1 cellular context compared by ENCODE assay signal in genomic region chr17:1260762-1261161, GRCh38.
TF ChIP-seq lines count a peak whose summit lies in the region.

No MANE protein-coding gene starts in this region.

TF ChIP-seq in GM23338, 12 proteins besides CTCF, POLR2A, EP300 and RAD21 (continued from another document):
- TF ChIP-seq, protein P1, sequence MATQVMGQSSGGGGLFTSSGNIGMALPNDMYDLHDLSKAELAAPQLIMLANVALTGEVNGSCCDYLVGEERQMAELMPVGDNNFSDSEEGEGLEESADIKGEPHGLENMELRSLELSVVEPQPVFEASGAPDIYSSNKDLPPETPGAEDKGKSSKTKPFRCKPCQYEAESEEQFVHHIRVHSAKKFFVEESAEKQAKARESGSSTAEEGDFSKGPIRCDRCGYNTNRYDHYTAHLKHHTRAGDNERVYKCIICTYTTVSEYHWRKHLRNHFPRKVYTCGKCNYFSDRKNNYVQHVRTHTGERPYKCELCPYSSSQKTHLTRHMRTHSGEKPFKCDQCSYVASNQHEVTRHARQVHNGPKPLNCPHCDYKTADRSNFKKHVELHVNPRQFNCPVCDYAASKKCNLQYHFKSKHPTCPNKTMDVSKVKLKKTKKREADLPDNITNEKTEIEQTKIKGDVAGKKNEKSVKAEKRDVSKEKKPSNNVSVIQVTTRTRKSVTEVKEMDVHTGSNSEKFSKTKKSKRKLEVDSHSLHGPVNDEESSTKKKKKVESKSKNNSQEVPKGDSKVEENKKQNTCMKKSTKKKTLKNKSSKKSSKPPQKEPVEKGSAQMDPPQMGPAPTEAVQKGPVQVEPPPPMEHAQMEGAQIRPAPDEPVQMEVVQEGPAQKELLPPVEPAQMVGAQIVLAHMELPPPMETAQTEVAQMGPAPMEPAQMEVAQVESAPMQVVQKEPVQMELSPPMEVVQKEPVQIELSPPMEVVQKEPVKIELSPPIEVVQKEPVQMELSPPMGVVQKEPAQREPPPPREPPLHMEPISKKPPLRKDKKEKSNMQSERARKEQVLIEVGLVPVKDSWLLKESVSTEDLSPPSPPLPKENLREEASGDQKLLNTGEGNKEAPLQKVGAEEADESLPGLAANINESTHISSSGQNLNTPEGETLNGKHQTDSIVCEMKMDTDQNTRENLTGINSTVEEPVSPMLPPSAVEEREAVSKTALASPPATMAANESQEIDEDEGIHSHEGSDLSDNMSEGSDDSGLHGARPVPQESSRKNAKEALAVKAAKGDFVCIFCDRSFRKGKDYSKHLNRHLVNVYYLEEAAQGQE (IDR thresholded peaks at IDR 0.05; ENCODE audit: unreplicated experiment), result no peak
- TF ChIP-seq, protein P2, sequence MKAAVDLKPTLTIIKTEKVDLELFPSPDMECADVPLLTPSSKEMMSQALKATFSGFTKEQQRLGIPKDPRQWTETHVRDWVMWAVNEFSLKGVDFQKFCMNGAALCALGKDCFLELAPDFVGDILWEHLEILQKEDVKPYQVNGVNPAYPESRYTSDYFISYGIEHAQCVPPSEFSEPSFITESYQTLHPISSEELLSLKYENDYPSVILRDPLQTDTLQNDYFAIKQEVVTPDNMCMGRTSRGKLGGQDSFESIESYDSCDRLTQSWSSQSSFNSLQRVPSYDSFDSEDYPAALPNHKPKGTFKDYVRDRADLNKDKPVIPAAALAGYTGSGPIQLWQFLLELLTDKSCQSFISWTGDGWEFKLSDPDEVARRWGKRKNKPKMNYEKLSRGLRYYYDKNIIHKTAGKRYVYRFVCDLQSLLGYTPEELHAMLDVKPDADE (IDR thresholded peaks at IDR 0.05), result no peak
- TF ChIP-seq, protein P3, sequence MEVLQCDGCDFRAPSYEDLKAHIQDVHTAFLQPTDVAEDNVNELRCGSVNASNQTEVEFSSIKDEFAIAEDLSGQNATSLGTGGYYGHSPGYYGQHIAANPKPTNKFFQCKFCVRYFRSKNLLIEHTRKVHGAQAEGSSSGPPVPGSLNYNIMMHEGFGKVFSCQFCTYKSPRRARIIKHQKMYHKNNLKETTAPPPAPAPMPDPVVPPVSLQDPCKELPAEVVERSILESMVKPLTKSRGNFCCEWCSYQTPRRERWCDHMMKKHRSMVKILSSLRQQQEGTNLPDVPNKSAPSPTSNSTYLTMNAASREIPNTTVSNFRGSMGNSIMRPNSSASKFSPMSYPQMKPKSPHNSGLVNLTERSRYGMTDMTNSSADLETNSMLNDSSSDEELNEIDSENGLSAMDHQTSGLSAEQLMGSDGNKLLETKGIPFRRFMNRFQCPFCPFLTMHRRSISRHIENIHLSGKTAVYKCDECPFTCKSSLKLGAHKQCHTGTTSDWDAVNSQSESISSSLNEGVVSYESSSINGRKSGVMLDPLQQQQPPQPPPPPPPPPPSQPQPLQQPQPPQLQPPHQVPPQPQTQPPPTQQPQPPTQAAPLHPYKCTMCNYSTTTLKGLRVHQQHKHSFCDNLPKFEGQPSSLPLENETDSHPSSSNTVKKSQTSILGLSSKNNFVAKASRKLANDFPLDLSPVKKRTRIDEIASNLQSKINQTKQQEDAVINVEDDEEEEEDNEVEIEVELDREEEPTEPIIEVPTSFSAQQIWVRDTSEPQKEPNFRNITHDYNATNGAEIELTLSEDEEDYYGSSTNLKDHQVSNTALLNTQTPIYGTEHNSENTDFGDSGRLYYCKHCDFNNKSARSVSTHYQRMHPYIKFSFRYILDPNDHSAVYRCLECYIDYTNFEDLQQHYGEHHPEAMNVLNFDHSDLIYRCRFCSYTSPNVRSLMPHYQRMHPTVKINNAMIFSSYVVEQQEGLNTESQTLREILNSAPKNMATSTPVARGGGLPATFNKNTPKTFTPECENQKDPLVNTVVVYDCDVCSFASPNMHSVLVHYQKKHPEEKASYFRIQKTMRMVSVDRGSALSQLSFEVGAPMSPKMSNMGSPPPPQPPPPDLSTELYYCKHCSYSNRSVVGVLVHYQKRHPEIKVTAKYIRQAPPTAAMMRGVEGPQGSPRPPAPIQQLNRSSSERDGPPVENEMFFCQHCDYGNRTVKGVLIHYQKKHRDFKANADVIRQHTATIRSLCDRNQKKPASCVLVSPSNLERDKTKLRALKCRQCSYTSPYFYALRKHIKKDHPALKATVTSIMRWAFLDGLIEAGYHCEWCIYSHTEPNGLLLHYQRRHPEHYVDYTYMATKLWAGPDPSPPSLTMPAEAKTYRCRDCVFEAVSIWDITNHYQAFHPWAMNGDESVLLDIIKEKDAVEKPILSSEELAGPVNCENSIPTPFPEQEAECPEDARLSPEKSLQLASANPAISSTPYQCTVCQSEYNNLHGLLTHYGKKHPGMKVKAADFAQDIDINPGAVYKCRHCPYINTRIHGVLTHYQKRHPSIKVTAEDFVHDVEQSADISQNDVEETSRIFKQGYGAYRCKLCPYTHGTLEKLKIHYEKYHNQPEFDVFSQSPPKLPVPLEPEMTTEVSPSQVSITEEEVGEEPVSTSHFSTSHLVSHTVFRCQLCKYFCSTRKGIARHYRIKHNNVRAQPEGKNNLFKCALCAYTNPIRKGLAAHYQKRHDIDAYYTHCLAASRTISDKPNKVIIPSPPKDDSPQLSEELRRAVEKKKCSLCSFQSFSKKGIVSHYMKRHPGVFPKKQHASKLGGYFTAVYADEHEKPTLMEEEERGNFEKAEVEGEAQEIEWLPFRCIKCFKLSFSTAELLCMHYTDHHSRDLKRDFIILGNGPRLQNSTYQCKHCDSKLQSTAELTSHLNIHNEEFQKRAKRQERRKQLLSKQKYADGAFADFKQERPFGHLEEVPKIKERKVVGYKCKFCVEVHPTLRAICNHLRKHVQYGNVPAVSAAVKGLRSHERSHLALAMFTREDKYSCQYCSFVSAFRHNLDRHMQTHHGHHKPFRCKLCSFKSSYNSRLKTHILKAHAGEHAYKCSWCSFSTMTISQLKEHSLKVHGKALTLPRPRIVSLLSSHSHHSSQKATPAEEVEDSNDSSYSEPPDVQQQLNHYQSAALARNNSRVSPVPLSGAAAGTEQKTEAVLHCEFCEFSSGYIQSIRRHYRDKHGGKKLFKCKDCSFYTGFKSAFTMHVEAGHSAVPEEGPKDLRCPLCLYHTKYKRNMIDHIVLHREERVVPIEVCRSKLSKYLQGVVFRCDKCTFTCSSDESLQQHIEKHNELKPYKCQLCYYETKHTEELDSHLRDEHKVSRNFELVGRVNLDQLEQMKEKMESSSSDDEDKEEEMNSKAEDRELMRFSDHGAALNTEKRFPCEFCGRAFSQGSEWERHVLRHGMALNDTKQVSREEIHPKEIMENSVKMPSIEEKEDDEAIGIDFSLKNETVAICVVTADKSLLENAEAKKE (CRISPR knock-in tag; IDR thresholded peaks at IDR 0.05), result no peak
